ENCODE assay signal across 16 cellular contexts in the genomic region with DNA sequence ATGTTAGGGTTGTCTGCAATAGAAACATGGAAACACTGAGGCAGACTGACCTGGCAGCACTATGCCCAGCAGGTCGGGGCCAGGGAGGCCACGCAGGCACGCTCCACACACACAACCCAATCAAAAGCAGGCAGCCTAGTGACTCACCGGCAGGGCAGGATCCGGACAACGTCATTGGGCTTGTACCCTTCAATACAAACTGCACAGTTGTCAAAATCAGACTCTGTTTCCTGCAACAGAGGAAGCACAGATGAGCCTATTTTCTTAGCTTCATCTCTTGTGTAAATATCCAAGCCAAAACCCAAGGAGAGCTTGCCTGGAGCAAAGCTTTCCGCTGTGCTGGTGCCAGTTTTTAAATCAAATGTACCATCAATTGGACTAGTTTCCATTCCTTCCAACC.
DNase-seq lines count a peak whose midpoint lies in the region; ATAC-seq, FAIRE-seq and TF ChIP-seq lines count a peak whose summit lies in the region.
"Had no signal": no experiment of that assay in that cellular context is flagged by ENCODE, and none has a peak within 500 bp of the region (broad histone marks: within the 10 kb centered on the region; RNA-seq: fewer than 3 reads in every experiment).

No MANE protein-coding gene starts in this region.

- H3K36me3 ChIP-seq in MG63 (no peaks in the 10 kb centered on the region), GM12878 (ENCODE audit: control insufficient read depth in 2 of 2, insufficient read depth in 2 of 2, low read length in 1 of 2) (no peaks in the 10 kb centered on the region), fibroblast of lung (ENCODE audit: control insufficient read depth, insufficient read depth, low read length) (no peaks in the 10 kb centered on the region), neural progenitor cell (no peaks in the 10 kb centered on the region)
- H3K36me3 ChIP-seq: ovary had no signal

- peaks cover 5% of the 10 kb centered on the region for H3K27me3 Mint-ChIP-seq in neural progenitor cell (ENCODE audit: insufficient read depth, low read depth)

- SMC1A ChIA-PET in GM12878 (lab: Charles Lee; ENCODE audit: uncharacterized antibody, unreplicated experiment): no interaction called here

- H3K36me3 Mint-ChIP-seq in neural progenitor cell: no peaks in the 10 kb centered on the region

- no peak overlapping the region for H3K27ac Mint-ChIP-seq in neural progenitor cell
- H3K27ac Mint-ChIP-seq: activated CD4-positive, alpha-beta T cell treated with anti-CD3 and anti-CD28 coated beads, Interleukin-2, amount 10 ng/mL, durations not matched to agents 7 days and 5 days had no signal

- H3K27me3 ChIP-seq in MG63 (no peaks in the 10 kb centered on the region), GM12878 (replicated peaks in 1 of 2; ENCODE audit: control insufficient read depth in 2 of 2, insufficient read depth in 2 of 2, low read length in 1 of 2) (no peaks in the 10 kb centered on the region), fibroblast of lung (ENCODE audit: control insufficient read depth, insufficient read depth, low read length) (no peaks in the 10 kb centered on the region), neural progenitor cell (no peaks in the 10 kb centered on the region)
- H3K27me3 ChIP-seq: ovary had no signal

- no TSS peak for BruUV-seq in GM12878 (replicated peaks; lab: Mats Ljungman, UMichigan)

- H3K4me3 ChIP-seq in MG63 (no peak overlapping the region), GM12878 (no peak overlapping the region), fibroblast of lung (replicated peaks in 1 of 4; ENCODE audit: control extremely low read depth in 1 of 4, insufficient read depth in 1 of 4, low read depth in 3 of 4, low read length in 4 of 4) (no peak overlapping the region), neural progenitor cell (no peak overlapping the region), lower leg skin (ENCODE audit: low read depth, poor library complexity, severe bottlenecking) (no peak overlapping the region)
- H3K4me3 ChIP-seq: ovary had no signal

- FAIRE-seq in GM12878 (lab: Jason Lieb, UNC): no peak
- FAIRE-seq: colon had no signal

- in situ Hi-C loops in GM12878 (cut with MboI): no loop called here

- no peaks in the 10 kb centered on the region for H3K4me1 ChIP-seq in GM12878 (ENCODE audit: control insufficient read depth, insufficient read depth, low read length)
- H3K4me1 ChIP-seq in fibroblast of lung (ENCODE audit: control insufficient read depth, extremely low read depth, insufficient read depth, low read length): peaks cover 10% of the 10 kb centered on the region
- H3K4me1 ChIP-seq in neural progenitor cell: no peaks in the 10 kb centered on the region
- H3K4me1 ChIP-seq: Caco-2 had no signal

- RAD21 ChIA-PET in GM12878 (lab: Charles Lee; ENCODE audit: unreplicated experiment): no interaction called here

- POLR2A ChIA-PET in GM12878 (lab: Charles Lee): no interaction called here

- no peak for TF ChIP-seq RAD21 in GM12878 (IDR thresholded peaks at IDR 0.05; ENCODE audit: insufficient read depth, low read depth, low read length)

- H2AFZ ChIP-seq in GM12878 (ENCODE audit: control insufficient read depth, low read depth, low read length): no peak overlapping the region
- peak overlapping the region; percentile 5 for H2AFZ ChIP-seq in fibroblast of lung (ENCODE audit: low read length)
- H2AFZ ChIP-seq in neural progenitor cell (replicated peaks): no peak overlapping the region

- CTCF ChIA-PET in GM12878 (lab: Yijun Ruan, JAX): no interaction called here

- no peaks in the 10 kb centered on the region for H3K9me3 Mint-ChIP-seq in neural progenitor cell
- H3K9me3 Mint-ChIP-seq: activated CD4-positive, alpha-beta T cell treated with anti-CD3 and anti-CD28 coated beads, Interleukin-2, amount 10 ng/mL, durations not matched to agents 7 days and 5 days had no signal

- H3K27ac ChIP-seq in GM12878 (ENCODE audit: control insufficient read depth, insufficient read depth) (no peak overlapping the region), fibroblast of lung (ENCODE audit: insufficient read depth, low read length) (no peak overlapping the region), neural progenitor cell (no peak overlapping the region)
- H3K27ac ChIP-seq: ovary, RWPE1 had no signal

- TF ChIP-seq CTCF in GM12878 (IDR thresholded peaks at IDR 0.05 in 2 of 3, conservative IDR thresholded peaks at IDR 0.05 in 1 of 3; ENCODE audit: control insufficient read depth in 2 of 3, extremely low read depth in 1 of 3, insufficient read depth in 1 of 3, low read depth in 3 of 3, low read length in 3 of 3) (no peak), fibroblast of lung (conservative IDR thresholded peaks at IDR 0.05 in 1 of 2, IDR thresholded peaks at IDR 0.05 in 1 of 2; ENCODE audit: low read depth in 1 of 2, low read length in 2 of 2) (no peak), neural progenitor cell (IDR thresholded peaks at IDR 0.05) (no peak), lower leg skin (IDR thresholded peaks at IDR 0.05) (no peak)

- peaks cover 4% of the 10 kb centered on the region for H3K4me1 Mint-ChIP-seq in neural progenitor cell
- H3K4me1 Mint-ChIP-seq: activated CD4-positive, alpha-beta T cell treated with anti-CD3 and anti-CD28 coated beads, Interleukin-2, amount 10 ng/mL, durations not matched to agents 7 days and 5 days had no signal

- DNase-seq in MG63 (peak; percentile 65), GM12878 (ENCODE audit: low read depth, low spot score) (no peak), fibroblast of lung (ENCODE audit: low read depth in 2 of 2) (no peak), pulmonary artery endothelial cell (ENCODE audit: low read depth, low spot score) (peak; percentile 43), neural progenitor cell (ENCODE audit: low spot score) (no peak), lower leg skin (ENCODE audit: low spot score in 2 of 2) (no peak), activated gamma-delta T cell treated with Interleukin-2 at 50 U/mL for 16 hours (no peak)
- DNase-seq: activated CD4-positive, alpha-beta T cell treated with anti-CD3 and anti-CD28 coated beads, Interleukin-2, amount 10 ng/mL, durations not matched to agents 7 days and 5 days; activated naive CD4-positive, alpha-beta T cell; AML-193; aorta; Caco-2; ovary; stimulated activated CD4-positive, alpha-beta T cell treated with anti-CD3 and anti-CD28 coated beads, Interleukin-2, amount 100 ng/mL, for 24 hours had no signal

- WGBS in GM12878 (ENCODE audit: insufficient coverage, insufficient replicate concordance, low lambda C conversion rate, missing lambda C conversion rate): 18% methylated on average over 7 of the region's 7 CpGs
- WGBS in lower leg skin, 2 donors: 39 to 52% methylated on average over 7 of the region's 7 CpGs

- H3K9ac ChIP-seq in GM12878 (ENCODE audit: control insufficient read depth, insufficient read depth, low read length) (no peak overlapping the region), fibroblast of lung (ENCODE audit: insufficient read depth, low read length) (no peak overlapping the region), neural progenitor cell (no peak overlapping the region)

- peak; percentile 30; the same call in 1 of the 3 replicates for ATAC-seq in GM12878

- no peak overlapping the region for H3K4me3 Mint-ChIP-seq in neural progenitor cell
- H3K4me3 Mint-ChIP-seq: activated CD4-positive, alpha-beta T cell treated with anti-CD3 and anti-CD28 coated beads, Interleukin-2, amount 10 ng/mL, durations not matched to agents 7 days and 5 days had no signal

- TF ChIP-seq POLR2A in GM12878 (IDR thresholded peaks at IDR 0.05; ENCODE audit: low read depth, low read length): no peak
- TF ChIP-seq POLR2A in lower leg skin (IDR thresholded peaks at IDR 0.05): no peak

- H3K9me3 ChIP-seq in MG63 (no peaks in the 10 kb centered on the region), GM12878 (replicated peaks; ENCODE audit: control insufficient read depth, insufficient read depth, low read length) (no peaks in the 10 kb centered on the region), fibroblast of lung (ENCODE audit: control insufficient read depth, insufficient read depth, low read depth, low read length) (no peaks in the 10 kb centered on the region), neural progenitor cell (ENCODE audit: low read depth) (no peaks in the 10 kb centered on the region)
- H3K9me3 ChIP-seq: Caco-2, ovary had no signal

- H4K20me1 ChIP-seq in GM12878 (ENCODE audit: control insufficient read depth, insufficient read depth) (no peaks in the 10 kb centered on the region), fibroblast of lung (ENCODE audit: control insufficient read depth, extremely low read depth, insufficient read depth, low read length) (no peaks in the 10 kb centered on the region), neural progenitor cell (ENCODE audit: low read depth) (no peaks in the 10 kb centered on the region)

- intact Hi-C loops in GM12878 (cut with micrococcal nuclease; ENCODE audit: unreplicated experiment) (no loop called here), lower leg skin (cut with DNase I; ENCODE audit: low total_unique reads) (no loop called here)

- no peaks in the 10 kb centered on the region for H3K79me2 ChIP-seq in GM12878 (ENCODE audit: control insufficient read depth, insufficient read depth, low read length)
- H3K79me2 ChIP-seq in fibroblast of lung (ENCODE audit: control insufficient read depth, insufficient read depth, low read length): no peaks in the 10 kb centered on the region
- H3K79me2 ChIP-seq in neural progenitor cell (ENCODE audit: low read depth): no peaks in the 10 kb centered on the region

- H3K4me2 ChIP-seq in GM12878 (ENCODE audit: control insufficient read depth, insufficient read depth): no peak overlapping the region
- no peak overlapping the region for H3K4me2 ChIP-seq in fibroblast of lung (ENCODE audit: extremely low read depth, insufficient read depth, low read length)
- H3K4me2 ChIP-seq in neural progenitor cell: no peak overlapping the region

- no peaks in the 10 kb centered on the region for H3F3A ChIP-seq in neural progenitor cell (ENCODE audit: low read depth)

- TF ChIP-seq EP300 in GM12878 (IDR thresholded peaks at IDR 0.05; ENCODE audit: borderline replicate concordance in 1 of 2, control insufficient read depth in 1 of 2, low read depth in 2 of 2, low read length in 2 of 2): no peak

TF ChIP-seq in GM12878, 131 proteins besides CTCF, POLR2A, EP300 and RAD21 (continues in another document):
- TF ChIP-seq SMAD1 (IDR thresholded peaks at IDR 0.05; ENCODE audit: low read depth, partially characterized antibody) (no peak), RCOR1 (conservative IDR thresholded peaks at IDR 0.05; ENCODE audit: low read depth, low read length) (no peak), IKZF2 (IDR thresholded peaks at IDR 0.05) (no peak), TCF12 (IDR thresholded peaks at IDR 0.05; ENCODE audit: low read depth, low read length) (no peak), BHLHE40 (IDR thresholded peaks at IDR 0.05; ENCODE audit: borderline replicate concordance in 1 of 2, low read depth in 2 of 2, low read length in 1 of 2) (no peak), BACH1 (IDR thresholded peaks at IDR 0.05; ENCODE audit: borderline replicate concordance) (no peak), SIN3A (IDR thresholded peaks at IDR 0.05; ENCODE audit: low read depth, low read length) (no peak), SREBF2 (IDR thresholded peaks at IDR 0.05; ENCODE audit: low read length) (no peak), YY1 (IDR thresholded peaks at IDR 0.05; ENCODE audit: low read depth, low read length) (no peak), NFIC (IDR thresholded peaks at IDR 0.05; ENCODE audit: low read depth, low read length) (no peak)

Comparison
In these comparisons a context has a peak if more than half of its experiments do, and no peak if none do; other contexts are left out.
1. DNase-seq: peak in MG63 (single experiment) and pulmonary artery endothelial cell (single experiment); none in GM12878 (single experiment), fibroblast of lung (0 of 2), neural progenitor cell (single experiment), lower leg skin (0 of 2) and activated gamma-delta T cell treated with Interleukin-2 at 50 U/mL for 16 hours (single experiment).